ENCODE assay signal across 18 cellular contexts in the genomic region with DNA sequence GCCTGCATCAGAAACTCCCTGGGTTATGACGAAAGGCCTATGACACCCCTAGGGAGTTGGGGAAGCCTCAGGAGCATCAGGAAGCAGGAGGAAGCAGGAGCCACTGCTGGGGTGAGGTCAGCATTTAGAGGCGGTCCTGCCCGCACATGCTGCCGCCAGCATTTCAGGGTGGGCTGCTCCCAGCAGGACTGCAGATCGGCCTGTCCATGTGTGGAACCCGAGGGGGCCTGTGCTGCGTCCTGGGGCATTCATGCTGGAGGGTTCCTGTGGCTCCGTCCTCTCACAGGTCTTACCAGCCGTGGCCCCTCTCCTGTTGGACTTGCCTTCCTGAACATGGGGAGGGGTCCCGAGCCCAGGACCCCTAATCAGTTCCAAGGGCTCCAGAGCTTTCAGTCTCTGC. TPM values are rescaled to one million over a fixed set of nuclear protein-coding genes. Genes with fewer than 3 reads are reported as not detected.
"Had no signal": no experiment of that assay in that cellular context is flagged by ENCODE, and none has a peak within 500 bp of the region (broad histone marks: within the 10 kb centered on the region; RNA-seq: fewer than 3 reads in every experiment).

No MANE protein-coding gene starts in this region.

- H3K27ac ChIP-seq: breast epithelium, Peyer's patch had no signal

- H3K9me3 ChIP-seq: breast epithelium, Peyer's patch had no signal

- H3K4me3 Mint-ChIP-seq: activated CD8-positive, alpha-beta T cell treated with anti-CD3 and anti-CD28 coated beads, Interleukin-2, amount 10 ng/mL, durations not matched to agents 7 days and 5 days; activated naive CD4-positive, alpha-beta T cell treated with anti-CD3 and anti-CD28 coated beads, Interleukin-2, amount 50 U/mL, for 24 hours; T-helper 17 cell; WTC11 had no signal

- H3K4me3 ChIP-seq: Peyer's patch had no signal

- H3K36me3 ChIP-seq: breast epithelium, Peyer's patch had no signal

- H3K4me1 Mint-ChIP-seq: activated naive CD4-positive, alpha-beta T cell treated with anti-CD3 and anti-CD28 coated beads, Interleukin-2, amount 50 U/mL, for 24 hours had no signal

- H3K36me3 Mint-ChIP-seq: activated naive CD4-positive, alpha-beta T cell treated with anti-CD3 and anti-CD28 coated beads, Interleukin-2, amount 50 U/mL, for 24 hours; WTC11 had no signal

- H3K4me1 ChIP-seq: breast epithelium, Peyer's patch had no signal

- H3K27me3 ChIP-seq: breast epithelium, Peyer's patch had no signal

- ATAC-seq: activated CD8-positive, alpha-beta T cell treated with anti-CD3 and anti-CD28 coated beads, Interleukin-2, amount 10 ng/mL, durations not matched to agents 7 days and 5 days; T-helper 17 cell; WTC11 had no signal

- H3K27ac Mint-ChIP-seq: activated CD8-positive, alpha-beta T cell treated with anti-CD3 and anti-CD28 coated beads, Interleukin-2, amount 10 ng/mL, durations not matched to agents 7 days and 5 days; activated naive CD4-positive, alpha-beta T cell treated with anti-CD3 and anti-CD28 coated beads, Interleukin-2, amount 50 U/mL, for 24 hours; T-helper 17 cell; WTC11 had no signal

- DNase-seq: activated CD4-positive, alpha-beta T cell treated with anti-CD3 and anti-CD28 coated beads for 48 hours; activated CD4-positive, alpha-beta T cell treated with anti-CD3 and anti-CD28 coated beads, Interleukin-2, amount 50 U/mL, for 4 hours; activated CD4-positive, CD25-positive, alpha-beta regulatory T cell treated with anti-CD3 and anti-CD28 coated beads, Interleukin-2, amount 50 U/mL, for 72 hours; activated CD8-positive, alpha-beta memory T cell treated with anti-CD3 and anti-CD28 coated beads, Interleukin-2, amount 50 U/mL, for 48 hours; activated CD8-positive, alpha-beta T cell treated with anti-CD3 and anti-CD28 coated beads, Interleukin-2, amount 10 ng/mL, durations not matched to agents 7 days and 5 days; activated T-cell treated with anti-CD3 and anti-CD28 coated beads, Interleukin-2, amount 50 U/mL, for 1 hour; KG1; NCI-H1417 treated with DMSO at 0.1 percent for 48 hours; NCI-H2029; NCI-H446; NCI-H524; Peyer's patch; SIG-M5; T-helper 17 cell; T-helper 9 cell had no signal

- H3K9me3 Mint-ChIP-seq: activated naive CD4-positive, alpha-beta T cell treated with anti-CD3 and anti-CD28 coated beads, Interleukin-2, amount 50 U/mL, for 24 hours; WTC11 had no signal

RNA-seq across cellular contexts. Expression of a gene that starts 6.9 kb away (rescaled TPM):
- total RNA-seq: T-helper 17 cell had no signal
